In genomic region chr7:108048422-108048821, GRCh38 we compare ENCODE assay signal across 7 cellular contexts.
"Had no signal": no experiment of that assay in that cellular context is flagged by ENCODE, and none has a peak within 500 bp of the region (broad histone marks: within the 10 kb centered on the region; RNA-seq: fewer than 3 reads in every experiment).

No MANE protein-coding gene starts in this region.

- H3K4me3 ChIP-seq: GM23338 had no signal

- H2AFZ ChIP-seq: GM23338 had no signal

- ATAC-seq: GM23338 had no signal

- H3K4me2 ChIP-seq: GM23338 had no signal

- DNase-seq: H9, HCEC 1CT, IMR-90 had no signal

- FAIRE-seq: H1, H54, HTR-8/SVneo had no signal
